In genomic region chr20:55103188-55103587, GRCh38 we compare ENCODE assay signal across 1 cellular context.
A peak's percentile ranks its signal among the peaks of the same experiment; 100 is the strongest.
TF ChIP-seq lines count a peak whose summit lies in the region.

No MANE protein-coding gene starts in this region.

TF ChIP-seq in K562, 482 proteins besides CTCF, POLR2A, EP300 and RAD21 (continued from another document and continues in another):
- TF ChIP-seq AFF4 (CRISPR knock-in tag; IDR thresholded peaks at IDR 0.05) (no peak), SP2 (IDR thresholded peaks at IDR 0.05; ENCODE audit: extremely low read depth, low read depth, low read length, poor library complexity, severe bottlenecking) (no peak), HDAC8 (tag; IDR thresholded peaks at IDR 0.05) (no peak), BRF1 (IDR thresholded peaks at IDR 0.05; ENCODE audit: borderline replicate concordance, extremely low read depth, insufficient read length) (no peak), ZNF695 (CRISPR knock-in tag; IDR thresholded peaks at IDR 0.05) (no peak), DPF2 (IDR thresholded peaks at IDR 0.05) (peak; percentile 95), MYNN (IDR thresholded peaks at IDR 0.05) (no peak; the same call in 1 of the 2 replicates), MYNN (CRISPR knock-in tag; IDR thresholded peaks at IDR 0.05) (no peak), RCOR1 (IDR thresholded peaks at IDR 0.05; ENCODE audit: borderline replicate concordance in 1 of 2, low read depth in 2 of 2, low read length in 2 of 2) (peak in 1 of 2 experiments; percentile 70; a peak in 1 of 4 replicates), DDX20 (tag; IDR thresholded peaks at IDR 0.05; ENCODE audit: low read depth) (0 out of 2 replicates have a peak, but pooled peaks have one; percentile 23), RBBP5 (IDR thresholded peaks at IDR 0.05; ENCODE audit: borderline replicate concordance, insufficient read depth, low read length, poor library complexity, severe bottlenecking) (no peak), ZNF561 (CRISPR knock-in tag; conservative IDR thresholded peaks at IDR 0.05) (no peak), GATA2 (CRISPR knock-in tag; IDR thresholded peaks at IDR 0.05) (peak; percentile 78), PURB (CRISPR knock-in tag; IDR thresholded peaks at IDR 0.05; ENCODE audit: low read depth) (no peak), ZBED1 (IDR thresholded peaks at IDR 0.05) (no peak), MCM7 (IDR thresholded peaks at IDR 0.05) (no peak), ARID1B (IDR thresholded peaks at IDR 0.05) (peak; percentile 95), ZBTB26 (CRISPR knock-in tag; IDR thresholded peaks at IDR 0.05) (no peak), ZNF707 (CRISPR knock-in tag; conservative IDR thresholded peaks at IDR 0.05) (no peak), ZNF449 (CRISPR knock-in tag; IDR thresholded peaks at IDR 0.05) (peak; percentile 85; the same call in 1 of the 2 replicates), KDM4B (IDR thresholded peaks at IDR 0.05; ENCODE audit: borderline replicate concordance in 2 of 2, low read depth in 1 of 2) (no peak), ZNF717 (CRISPR knock-in tag; IDR thresholded peaks at IDR 0.05) (no peak), ZNF77 (CRISPR knock-in tag; IDR thresholded peaks at IDR 0.05) (no peak), THRB (CRISPR knock-in tag; conservative IDR thresholded peaks at IDR 0.05) (no peak), ZNF785 (CRISPR knock-in tag; IDR thresholded peaks at IDR 0.05) (no peak), KHSRP (IDR thresholded peaks at IDR 0.05) (no peak), CHD4 (IDR thresholded peaks at IDR 0.05; ENCODE audit: insufficient read depth, insufficient replicate concordance, low read depth, low read length, poor library complexity, severe bottlenecking) (no peak), TRIM24 (IDR thresholded peaks at IDR 0.05) (peak; percentile 83 to 88), ETV1 (tag; conservative IDR thresholded peaks at IDR 0.05; ENCODE audit: low read depth) (no peak), ZKSCAN1 (IDR thresholded peaks at IDR 0.05; ENCODE audit: low read depth, low read length) (peak; percentile 79; the same call in 1 of the 2 replicates), HIVEP1 (CRISPR knock-in tag; IDR thresholded peaks at IDR 0.05) (0 out of 2 replicates have a peak, but pooled peaks have one; percentile 53), PHB2 (IDR thresholded peaks at IDR 0.05; ENCODE audit: low read depth) (no peak), RBM34 (IDR thresholded peaks at IDR 0.05; ENCODE audit: borderline replicate concordance, insufficient read depth, low read length) (no peak), ZNF384 (IDR thresholded peaks at IDR 0.05; ENCODE audit: low read depth, low read length) (no peak; the same call in 1 of the 2 replicates), GABPA (tag; conservative IDR thresholded peaks at IDR 0.05; ENCODE audit: low read depth) (peak; percentile 24; the same call in 1 of the 2 replicates), GMEB1 (CRISPR knock-in tag; IDR thresholded peaks at IDR 0.05) (no peak), KDM5B (IDR thresholded peaks at IDR 0.05; ENCODE audit: insufficient replicate concordance, low read depth, low read length) (no peak)
- TF ChIP-seq, protein P1, sequence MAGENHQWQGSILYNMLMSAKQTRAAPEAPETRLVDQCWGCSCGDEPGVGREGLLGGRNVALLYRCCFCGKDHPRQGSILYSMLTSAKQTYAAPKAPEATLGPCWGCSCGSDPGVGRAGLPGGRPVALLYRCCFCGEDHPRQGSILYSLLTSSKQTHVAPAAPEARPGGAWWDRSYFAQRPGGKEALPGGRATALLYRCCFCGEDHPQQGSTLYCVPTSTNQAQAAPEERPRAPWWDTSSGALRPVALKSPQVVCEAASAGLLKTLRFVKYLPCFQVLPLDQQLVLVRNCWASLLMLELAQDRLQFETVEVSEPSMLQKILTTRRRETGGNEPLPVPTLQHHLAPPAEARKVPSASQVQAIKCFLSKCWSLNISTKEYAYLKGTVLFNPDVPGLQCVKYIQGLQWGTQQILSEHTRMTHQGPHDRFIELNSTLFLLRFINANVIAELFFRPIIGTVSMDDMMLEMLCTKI (IDR thresholded peaks at IDR 0.05; ENCODE audit: partially characterized antibody) = no peak
- TF ChIP-seq, protein P2, sequence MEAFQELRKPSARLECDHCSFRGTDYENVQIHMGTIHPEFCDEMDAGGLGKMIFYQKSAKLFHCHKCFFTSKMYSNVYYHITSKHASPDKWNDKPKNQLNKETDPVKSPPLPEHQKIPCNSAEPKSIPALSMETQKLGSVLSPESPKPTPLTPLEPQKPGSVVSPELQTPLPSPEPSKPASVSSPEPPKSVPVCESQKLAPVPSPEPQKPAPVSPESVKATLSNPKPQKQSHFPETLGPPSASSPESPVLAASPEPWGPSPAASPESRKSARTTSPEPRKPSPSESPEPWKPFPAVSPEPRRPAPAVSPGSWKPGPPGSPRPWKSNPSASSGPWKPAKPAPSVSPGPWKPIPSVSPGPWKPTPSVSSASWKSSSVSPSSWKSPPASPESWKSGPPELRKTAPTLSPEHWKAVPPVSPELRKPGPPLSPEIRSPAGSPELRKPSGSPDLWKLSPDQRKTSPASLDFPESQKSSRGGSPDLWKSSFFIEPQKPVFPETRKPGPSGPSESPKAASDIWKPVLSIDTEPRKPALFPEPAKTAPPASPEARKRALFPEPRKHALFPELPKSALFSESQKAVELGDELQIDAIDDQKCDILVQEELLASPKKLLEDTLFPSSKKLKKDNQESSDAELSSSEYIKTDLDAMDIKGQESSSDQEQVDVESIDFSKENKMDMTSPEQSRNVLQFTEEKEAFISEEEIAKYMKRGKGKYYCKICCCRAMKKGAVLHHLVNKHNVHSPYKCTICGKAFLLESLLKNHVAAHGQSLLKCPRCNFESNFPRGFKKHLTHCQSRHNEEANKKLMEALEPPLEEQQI (IDR thresholded peaks at IDR 0.05) = peak; percentile 93
- TF ChIP-seq, protein P3, sequence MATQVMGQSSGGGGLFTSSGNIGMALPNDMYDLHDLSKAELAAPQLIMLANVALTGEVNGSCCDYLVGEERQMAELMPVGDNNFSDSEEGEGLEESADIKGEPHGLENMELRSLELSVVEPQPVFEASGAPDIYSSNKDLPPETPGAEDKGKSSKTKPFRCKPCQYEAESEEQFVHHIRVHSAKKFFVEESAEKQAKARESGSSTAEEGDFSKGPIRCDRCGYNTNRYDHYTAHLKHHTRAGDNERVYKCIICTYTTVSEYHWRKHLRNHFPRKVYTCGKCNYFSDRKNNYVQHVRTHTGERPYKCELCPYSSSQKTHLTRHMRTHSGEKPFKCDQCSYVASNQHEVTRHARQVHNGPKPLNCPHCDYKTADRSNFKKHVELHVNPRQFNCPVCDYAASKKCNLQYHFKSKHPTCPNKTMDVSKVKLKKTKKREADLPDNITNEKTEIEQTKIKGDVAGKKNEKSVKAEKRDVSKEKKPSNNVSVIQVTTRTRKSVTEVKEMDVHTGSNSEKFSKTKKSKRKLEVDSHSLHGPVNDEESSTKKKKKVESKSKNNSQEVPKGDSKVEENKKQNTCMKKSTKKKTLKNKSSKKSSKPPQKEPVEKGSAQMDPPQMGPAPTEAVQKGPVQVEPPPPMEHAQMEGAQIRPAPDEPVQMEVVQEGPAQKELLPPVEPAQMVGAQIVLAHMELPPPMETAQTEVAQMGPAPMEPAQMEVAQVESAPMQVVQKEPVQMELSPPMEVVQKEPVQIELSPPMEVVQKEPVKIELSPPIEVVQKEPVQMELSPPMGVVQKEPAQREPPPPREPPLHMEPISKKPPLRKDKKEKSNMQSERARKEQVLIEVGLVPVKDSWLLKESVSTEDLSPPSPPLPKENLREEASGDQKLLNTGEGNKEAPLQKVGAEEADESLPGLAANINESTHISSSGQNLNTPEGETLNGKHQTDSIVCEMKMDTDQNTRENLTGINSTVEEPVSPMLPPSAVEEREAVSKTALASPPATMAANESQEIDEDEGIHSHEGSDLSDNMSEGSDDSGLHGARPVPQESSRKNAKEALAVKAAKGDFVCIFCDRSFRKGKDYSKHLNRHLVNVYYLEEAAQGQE (CRISPR knock-in tag; IDR thresholded peaks at IDR 0.05; ENCODE audit: low read depth) = no peak
